11 cellular contexts compared by ENCODE assay signal in genomic region chr6:111743859-111744692, GRCh38.
DNase-seq lines count a peak whose midpoint lies in the region; ATAC-seq and TF ChIP-seq lines count a peak whose summit lies in the region.
"Had no signal": no experiment of that assay in that cellular context is flagged by ENCODE, and none has a peak within 500 bp of the region (broad histone marks: within the 10 kb centered on the region; RNA-seq: fewer than 3 reads in every experiment).

No MANE protein-coding gene starts in this region.

- no peak overlapping the region for H3K4me3 Mint-ChIP-seq in neural crest cell
- no peak overlapping the region for H3K4me3 Mint-ChIP-seq in activated CD8-positive, alpha-beta memory T cell treated with anti-CD3 and anti-CD28 coated beads, Interleukin-2, amount 10 ng/mL, durations not matched to agents 7 days and 5 days
- H3K4me3 Mint-ChIP-seq: activated CD4-positive, alpha-beta memory T cell treated with anti-CD3 and anti-CD28 coated beads, Interleukin-2, amount 10 ng/mL, durations not matched to agents 7 days and 5 days had no signal

- no peaks in the 10 kb centered on the region for H3K9me3 Mint-ChIP-seq in neural crest cell
- H3K9me3 Mint-ChIP-seq in activated CD8-positive, alpha-beta memory T cell treated with anti-CD3 and anti-CD28 coated beads, Interleukin-2, amount 10 ng/mL, durations not matched to agents 7 days and 5 days (ENCODE audit: low read depth): no peaks in the 10 kb centered on the region
- H3K9me3 Mint-ChIP-seq: activated CD4-positive, alpha-beta memory T cell treated with anti-CD3 and anti-CD28 coated beads, Interleukin-2, amount 10 ng/mL, durations not matched to agents 7 days and 5 days had no signal

- peaks cover 15% of the 10 kb centered on the region for H3K36me3 Mint-ChIP-seq in neural crest cell (ENCODE audit: low read depth)
- H3K36me3 Mint-ChIP-seq in activated CD8-positive, alpha-beta memory T cell treated with anti-CD3 and anti-CD28 coated beads, Interleukin-2, amount 10 ng/mL, durations not matched to agents 7 days and 5 days: peaks cover 73% of the 10 kb centered on the region

- ATAC-seq in HG03108 (IDR thresholded peaks at IDR 0.05; ENCODE audit: unreplicated experiment): no peak
- ATAC-seq in activated CD8-positive, alpha-beta memory T cell treated with anti-CD3 and anti-CD28 coated beads, Interleukin-2, amount 10 ng/mL, durations not matched to agents 7 days and 5 days: no peak
- ATAC-seq in HG02981 (IDR thresholded peaks at IDR 0.05; ENCODE audit: unreplicated experiment): no peak
- no peak for ATAC-seq in GM21786 (IDR thresholded peaks at IDR 0.05; ENCODE audit: unreplicated experiment)

- H3K4me1 Mint-ChIP-seq in neural crest cell: peaks cover 82% of the 10 kb centered on the region
- H3K4me1 Mint-ChIP-seq in activated CD8-positive, alpha-beta memory T cell treated with anti-CD3 and anti-CD28 coated beads, Interleukin-2, amount 10 ng/mL, durations not matched to agents 7 days and 5 days: peaks cover 93% of the 10 kb centered on the region

- CTCF ChIA-PET in activated CD8-positive, alpha-beta memory T cell treated with anti-CD3 and anti-CD28 coated beads, Interleukin-2, amount 10 ng/mL, durations not matched to agents 7 days and 5 days (lab: Charles Lee): interaction anchor here (0.7 to 1.6 kb wide), 4 partner anchors 9 to 52 kb away, joined by 3 read pairs; no protein-coding TSS in a partner anchor

- no peaks in the 10 kb centered on the region for H3K27me3 Mint-ChIP-seq in neural crest cell (ENCODE audit: low read depth)
- no peaks in the 10 kb centered on the region for H3K27me3 Mint-ChIP-seq in activated CD8-positive, alpha-beta memory T cell treated with anti-CD3 and anti-CD28 coated beads, Interleukin-2, amount 10 ng/mL, durations not matched to agents 7 days and 5 days
- H3K27me3 Mint-ChIP-seq: activated CD4-positive, alpha-beta memory T cell treated with anti-CD3 and anti-CD28 coated beads, Interleukin-2, amount 10 ng/mL, durations not matched to agents 7 days and 5 days had no signal

- TF ChIP-seq CTCF in AG10803 (conservative IDR thresholded peaks at IDR 0.05; ENCODE audit: low read length) (no peak), neural crest cell (conservative IDR thresholded peaks at IDR 0.05) (no peak)

- H3K27ac Mint-ChIP-seq in neural crest cell (ENCODE audit: unreplicated experiment): peak overlapping the region; percentile 74
- no peak overlapping the region for H3K27ac Mint-ChIP-seq in activated CD8-positive, alpha-beta memory T cell treated with anti-CD3 and anti-CD28 coated beads, Interleukin-2, amount 10 ng/mL, durations not matched to agents 7 days and 5 days
- H3K27ac Mint-ChIP-seq: activated CD4-positive, alpha-beta memory T cell treated with anti-CD3 and anti-CD28 coated beads, Interleukin-2, amount 10 ng/mL, durations not matched to agents 7 days and 5 days had no signal

- DNase-seq in AG10803 (ENCODE audit: low read depth) (peak; percentile 80), NCI-H2227 (lab: John Stamatoyannopoulos, UW; ENCODE audit: unreplicated experiment) (peak; percentile 8), foreskin melanocyte (peak; percentile 48), neural crest cell (ENCODE audit: low read depth, low spot score) (no peak)
- no peak for DNase-seq in activated CD8-positive, alpha-beta memory T cell treated with anti-CD3 and anti-CD28 coated beads, Interleukin-2, amount 10 ng/mL, durations not matched to agents 7 days and 5 days
- DNase-seq: activated CD4-positive, alpha-beta memory T cell treated with anti-CD3 and anti-CD28 coated beads, Interleukin-2, amount 10 ng/mL, durations not matched to agents 7 days and 5 days; Caco-2; sigmoid colon had no signal

- H3K4me3 ChIP-seq in AG10803 (ENCODE audit: low read length): no peak overlapping the region
- H3K4me3 ChIP-seq: sigmoid colon had no signal

Comparison
In these comparisons a context has a peak if more than half of its experiments do, and no peak if none do; other contexts are left out.
1. DNase-seq: peak in AG10803 (single experiment), NCI-H2227 (single experiment) and foreskin melanocyte (single experiment); none in neural crest cell (single experiment) and activated CD8-positive, alpha-beta memory T cell treated with anti-CD3 and anti-CD28 coated beads, Interleukin-2, amount 10 ng/mL, durations not matched to agents 7 days and 5 days (single experiment).